In the genomic region with DNA sequence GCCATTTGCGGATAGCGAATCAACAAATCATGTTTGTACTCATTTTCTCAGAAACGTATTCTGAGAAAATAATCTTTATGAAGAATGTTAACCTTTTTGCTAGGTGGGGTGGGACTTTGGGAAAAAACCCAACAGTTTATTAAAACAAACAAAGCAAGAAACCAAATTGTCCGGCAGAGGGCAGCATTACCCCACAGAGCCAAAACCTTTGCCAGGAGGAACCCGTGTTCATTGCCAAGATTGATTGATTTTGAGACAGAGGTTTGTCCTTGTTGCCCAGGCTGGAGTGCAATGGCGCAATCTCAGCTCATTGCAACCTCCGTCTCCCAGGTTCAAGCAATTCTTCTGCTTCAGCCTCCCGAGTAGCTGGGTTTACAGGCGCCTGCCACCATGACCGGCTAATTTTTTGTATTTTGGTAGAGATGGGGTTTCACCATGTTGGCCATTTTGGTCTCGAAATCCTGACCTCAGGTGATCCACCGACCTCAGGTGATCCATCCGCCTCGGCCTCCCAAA, we compare ENCODE assay signal across 8 cellular contexts.
DNase-seq lines count a peak whose midpoint lies in the region; ATAC-seq and TF ChIP-seq lines count a peak whose summit lies in the region.

No MANE protein-coding gene starts in this region.

- H3K9me3 Mint-ChIP-seq in activated T-cell treated with anti-CD3 and anti-CD28 coated beads, Interleukin-2, amount 50 U/mL, for 4 hours = no peaks in the 10 kb centered on the region

- H3K27ac ChIP-seq in Panc1 (ENCODE audit: low read length) = no peak overlapping the region

- DNase-seq in DMS 273 treated with DMSO at 0.1 percent for 48 hours (lab: John Stamatoyannopoulos, UW) = peak; percentile 26
- DNase-seq in LHCN-M2 (ENCODE audit: low read depth) = peak; percentile 55
- DNase-seq in Panc1 (ENCODE audit: low read depth, low spot score) = peak; percentile 67
- DNase-seq in activated T-cell treated with anti-CD3 and anti-CD28 coated beads, Interleukin-2, amount 50 U/mL, for 4 hours = peak; percentile 81
- DNase-seq in fibroblast of the aortic adventitia (ENCODE audit: low read depth) = peak; percentile 83
- peak; percentile 13 for DNase-seq in non-pigmented ciliary epithelial cell (ENCODE audit: low read depth)
- DNase-seq in superior temporal gyrus (ENCODE audit: extremely low spot score) = peak; percentile 96

- H3K4me1 Mint-ChIP-seq in activated T-cell treated with anti-CD3 and anti-CD28 coated beads, Interleukin-2, amount 50 U/mL, for 4 hours (ENCODE audit: low read depth) = no peaks in the 10 kb centered on the region

- ATAC-seq in Panc1 (peak; percentile 78), HG02798 (IDR thresholded peaks at IDR 0.05; ENCODE audit: poor library complexity, unreplicated experiment) (no peak)
- peak; percentile 23 to 32 for ATAC-seq in activated T-cell treated with anti-CD3 and anti-CD28 coated beads, Interleukin-2, amount 50 U/mL, for 4 hours

- no peaks in the 10 kb centered on the region for H3K4me1 ChIP-seq in Panc1 (ENCODE audit: control insufficient read depth, insufficient read depth, low read length)

- in situ Hi-C loops in Panc1 (cut with HindIII; ENCODE audit: low pct_unique_long_range_greater_than_20kb, low sequenced_read_pairs) = no loop called here

- intact Hi-C loops in Panc1 (cut with micrococcal nuclease; ENCODE audit: unreplicated experiment) = no loop called here

- CTCF ChIA-PET in Panc1 (lab: Charles Lee) = interaction anchor here (0.8 to 1.2 kb wide), 4 partner anchors 563 to 784 kb away, joined by 3 to 4 read pairs (median 3); no protein-coding TSS in a partner anchor

- TF ChIP-seq CTCF in Panc1 (IDR thresholded peaks at IDR 0.05) (peak; percentile 91), fibroblast of the aortic adventitia (IDR thresholded peaks at IDR 0.05; ENCODE audit: insufficient read depth, low read length) (peak; percentile 78)

- BruUV-seq in Panc1 (replicated peaks; lab: Mats Ljungman, UMichigan) = no TSS peak

- no peaks in the 10 kb centered on the region for H3K36me3 Mint-ChIP-seq in activated T-cell treated with anti-CD3 and anti-CD28 coated beads, Interleukin-2, amount 50 U/mL, for 4 hours (ENCODE audit: insufficient read depth)

- peaks cover 5% of the 10 kb centered on the region for H3K27me3 Mint-ChIP-seq in activated T-cell treated with anti-CD3 and anti-CD28 coated beads, Interleukin-2, amount 50 U/mL, for 4 hours (ENCODE audit: low read depth)

- no peak overlapping the region for H3K4me3 Mint-ChIP-seq in activated T-cell treated with anti-CD3 and anti-CD28 coated beads, Interleukin-2, amount 50 U/mL, for 4 hours

- H3K9me3 ChIP-seq in Panc1 (ENCODE audit: control insufficient read depth, insufficient read depth, low read depth, low read length) = no peaks in the 10 kb centered on the region

- POLR2A ChIA-PET in Panc1 (lab: Charles Lee) = no interaction called here

- H3K4me3 ChIP-seq in Panc1 (ENCODE audit: low read depth in 2 of 2, low read length in 2 of 2) (peak overlapping the region; percentile 18 to 21; a peak in 3 of 4 replicates), fibroblast of the aortic adventitia (ENCODE audit: low read depth, low read length) (no peak overlapping the region)

- no peaks in the 10 kb centered on the region for H3K36me3 ChIP-seq in Panc1 (ENCODE audit: control insufficient read depth, insufficient read depth, low read length)

- no peaks in the 10 kb centered on the region for H3K27me3 ChIP-seq in Panc1 (ENCODE audit: control insufficient read depth, insufficient read depth, low read length)

Comparison
In these comparisons a context has a peak if more than half of its experiments do, and no peak if none do; other contexts are left out.
1. DNase-seq: peak in every context shown above with its lines; median percentile 96 in superior temporal gyrus; 83 in fibroblast of the aortic adventitia; 81 in activated T-cell treated with anti-CD3 and anti-CD28 coated beads, Interleukin-2, amount 50 U/mL, for 4 hours; 67 in Panc1; 55 in LHCN-M2; 26 in DMS 273 treated with DMSO at 0.1 percent for 48 hours; 13 in non-pigmented ciliary epithelial cell.